23 cellular contexts compared by ENCODE assay signal in genomic region chr17:77746391-77746790, GRCh38.
"Had no signal": no experiment of that assay in that cellular context is flagged by ENCODE, and none has a peak within 500 bp of the region (broad histone marks: within the 10 kb centered on the region; RNA-seq: fewer than 3 reads in every experiment).

No MANE protein-coding gene starts in this region.

- H3K27ac ChIP-seq: brain microvascular endothelial cell, prostate gland, stomach, transverse colon, uterus had no signal

- H3K4me1 ChIP-seq: prostate gland, stomach, transverse colon, uterus had no signal

- H3K27me3 ChIP-seq: stomach, uterus had no signal

- ATAC-seq: activated naive CD4-positive, alpha-beta T cell treated with anti-CD3 and anti-CD28 coated beads, Interleukin-2, amount 50 U/mL, for 72 hours; activated T-helper 17 cell treated with anti-CD3 and anti-CD28 coated beads, Interleukin-2, amount 50 U/mL, for 72 hours; esophagus mucosa; left ventricle myocardium superior had no signal

- H3K9me3 ChIP-seq: prostate gland, transverse colon, uterus had no signal

- H3K4me3 Mint-ChIP-seq: activated T-cell treated with anti-CD3 and anti-CD28 coated beads, Interleukin-2, amount 50 U/mL, for 24 hours; activated T-helper 17 cell treated with anti-CD3 and anti-CD28 coated beads, Interleukin-2, amount 50 U/mL, for 72 hours; nephron progenitor cell had no signal

- H3K4me1 Mint-ChIP-seq: activated T-helper 17 cell treated with anti-CD3 and anti-CD28 coated beads, Interleukin-2, amount 50 U/mL, for 72 hours had no signal

- H3K36me3 Mint-ChIP-seq: activated naive CD4-positive, alpha-beta T cell treated with anti-CD3 and anti-CD28 coated beads, Interleukin-2, amount 50 U/mL, for 72 hours had no signal

- H3K4me3 ChIP-seq: prostate gland, stomach, transverse colon, uterus had no signal

- DNase-seq: activated CD4-positive, alpha-beta T cell treated with anti-CD3 and anti-CD28 coated beads, Interleukin-2, amount 50 U/mL, for 4 hours; activated CD8-positive, alpha-beta memory T cell treated with anti-CD3 and anti-CD28 coated beads for 24 hours; activated CD8-positive, alpha-beta memory T cell treated with anti-CD3 and anti-CD28 coated beads, Interleukin-2, amount 50 U/mL, for 4 hours; activated T-cell treated with anti-CD3 and anti-CD28 coated beads, Interleukin-2, amount 50 U/mL, for 24 hours; aorta; brain microvascular endothelial cell; central memory CD4-positive, alpha-beta T cell; dermis blood vessel endothelial cell; effector memory CD4-positive, alpha-beta T cell; foreskin melanocyte; hippocampal formation; left ventricle myocardium superior; mammary epithelial cell; nephron progenitor cell; stimulated activated CD4-positive, alpha-beta T cell treated with anti-CD3 and anti-CD28 coated beads, Interleukin-12 subunit alpha, Interleukin-12 subunit beta, amount 100 ng/mL, for 4 hours; stimulated activated CD4-positive, alpha-beta T cell treated with anti-CD3 and anti-CD28 coated beads, Interleukin-4, amount 100 ng/mL, for 4 hours; stomach; transverse colon; uterus had no signal

- H3K36me3 ChIP-seq: brain microvascular endothelial cell, prostate gland, stomach, transverse colon, uterus had no signal

- H3K27me3 Mint-ChIP-seq: activated T-cell treated with anti-CD3 and anti-CD28 coated beads, Interleukin-2, amount 50 U/mL, for 24 hours had no signal

- H3K27ac Mint-ChIP-seq: activated naive CD4-positive, alpha-beta T cell treated with anti-CD3 and anti-CD28 coated beads, Interleukin-2, amount 50 U/mL, for 72 hours; activated T-cell treated with anti-CD3 and anti-CD28 coated beads, Interleukin-2, amount 50 U/mL, for 24 hours; activated T-helper 17 cell treated with anti-CD3 and anti-CD28 coated beads, Interleukin-2, amount 50 U/mL, for 72 hours had no signal
